In genomic region chr15:92817339-92817886, GRCh38 we compare ENCODE assay signal across 9 cellular contexts.
A peak's percentile ranks its signal among the peaks of the same experiment; 100 is the strongest.
DNase-seq lines count a peak whose midpoint lies in the region; ATAC-seq, FAIRE-seq and TF ChIP-seq lines count a peak whose summit lies in the region.
"Had no signal": no experiment of that assay in that cellular context is flagged by ENCODE, and none has a peak within 500 bp of the region (broad histone marks: within the 10 kb centered on the region; RNA-seq: fewer than 3 reads in every experiment).

No MANE protein-coding gene starts in this region.

- ATAC-seq in GM18909 (IDR thresholded peaks at IDR 0.05; ENCODE audit: poor library complexity, unreplicated experiment), result no peak

- TF ChIP-seq CTCF in astrocyte (IDR thresholded peaks at IDR 0.05; ENCODE audit: insufficient read depth, low read depth, low read length) (no peak), prostate gland (IDR thresholded peaks at IDR 0.05) (no peak), D721Med (IDR thresholded peaks at IDR 0.05; ENCODE audit: insufficient read depth, missing control alignments) (no peak)

- no peaks in the 10 kb centered on the region for H3K9me3 Mint-ChIP-seq in astrocyte (ENCODE audit: unreplicated experiment)

- no peaks in the 10 kb centered on the region for H3K27me3 Mint-ChIP-seq in astrocyte (ENCODE audit: low read depth, unreplicated experiment)

- peaks cover 32% of the 10 kb centered on the region for H3K4me1 Mint-ChIP-seq in astrocyte (ENCODE audit: low read depth, unreplicated experiment)

- FAIRE-seq in astrocyte (lab: Jason Lieb, UNC) (no peak), D721Med (lab: Jason Lieb, UNC) (no peak)

- no peak overlapping the region for H3K27ac ChIP-seq in astrocyte (ENCODE audit: low read depth, low read length)
- H3K27ac ChIP-seq in prostate gland, result peak overlapping the region; percentile 46 to 96

- peak overlapping the region; percentile 80 for H2AFZ ChIP-seq in astrocyte (ENCODE audit: low read depth, low read length)

- WGBS in prostate gland, result 58% methylated on average over 7 of the region's 7 CpGs

- H3K36me3 Mint-ChIP-seq in astrocyte (ENCODE audit: low read depth, unreplicated experiment), result no peaks in the 10 kb centered on the region

- no peaks in the 10 kb centered on the region for H3K27me3 ChIP-seq in astrocyte (ENCODE audit: insufficient read depth, low read length)
- no peaks in the 10 kb centered on the region for H3K27me3 ChIP-seq in prostate gland (replicated peaks; ENCODE audit: insufficient read depth)

- no peak for TF ChIP-seq POLR2A in prostate gland (IDR thresholded peaks at IDR 0.05)

- DNase-seq in NCI-H748 (lab: John Stamatoyannopoulos, UW; ENCODE audit: unreplicated experiment), result peak; percentile 25
- DNase-seq in NCI-H748 treated with DMSO at 0.1 percent for 48 hours (lab: John Stamatoyannopoulos, UW), result no peak
- peak; percentile 23 for DNase-seq in NCI-H2227 treated with DMSO at 0.1 percent for 48 hours (lab: John Stamatoyannopoulos, UW)
- no peak for DNase-seq in astrocyte (ENCODE audit: low read depth)
- DNase-seq in prostate gland (ENCODE audit: low spot score), result no peak
- DNase-seq in kidney glomerular epithelial cell (lab: John Stamatoyannopoulos, UW), result no peak
- DNase-seq in D721Med (ENCODE audit: insufficient read length, low spot score), result no peak
- DNase-seq: NCI-H2029 treated with DMSO at 0.1 percent for 48 hours had no signal

- H3K79me2 ChIP-seq in astrocyte (ENCODE audit: insufficient read depth, low read length), result peaks cover 8% of the 10 kb centered on the region

- H3K9ac ChIP-seq in astrocyte (ENCODE audit: low read length), result peak overlapping the region; percentile 29

- H3K9me3 ChIP-seq in astrocyte (ENCODE audit: insufficient read depth, low read depth, low read length), result no peaks in the 10 kb centered on the region
- H3K9me3 ChIP-seq in prostate gland, result no peaks in the 10 kb centered on the region

- H3K4me3 ChIP-seq in astrocyte (ENCODE audit: insufficient read depth, low read depth, low read length), result no peak overlapping the region
- no peak overlapping the region for H3K4me3 ChIP-seq in prostate gland

- no peaks in the 10 kb centered on the region for H3K36me3 ChIP-seq in astrocyte (ENCODE audit: insufficient read depth, low read length)
- H3K36me3 ChIP-seq in prostate gland, result no peaks in the 10 kb centered on the region

- peak overlapping the region; percentile 55 for H3K4me2 ChIP-seq in astrocyte (ENCODE audit: low read length)

- intact Hi-C loops in prostate gland (cut with DNase I), result no loop called here

- no peaks in the 10 kb centered on the region for H4K20me1 ChIP-seq in astrocyte (ENCODE audit: insufficient read depth, low read length)

- H3K4me1 ChIP-seq in astrocyte (ENCODE audit: insufficient read depth, low read length) (peaks cover 44% of the 10 kb centered on the region), prostate gland (replicated peaks) (peaks cover 10% of the 10 kb centered on the region)

- H3K27ac Mint-ChIP-seq in astrocyte (ENCODE audit: unreplicated experiment), result no peak overlapping the region

- no peak overlapping the region for H3K4me3 Mint-ChIP-seq in astrocyte (ENCODE audit: unreplicated experiment)

Comparison
In these comparisons a context has a peak if more than half of its experiments do, and no peak if none do; other contexts are left out.
1. DNase-seq: peak in NCI-H748 (single experiment) and NCI-H2227 treated with DMSO at 0.1 percent for 48 hours (single experiment); none in NCI-H748 treated with DMSO at 0.1 percent for 48 hours (single experiment), astrocyte (single experiment), prostate gland (single experiment), kidney glomerular epithelial cell (single experiment) and D721Med (single experiment).